In genomic region chr19:33388817-33389573, GRCh38 we compare ENCODE assay signal across 1 cellular context.
A peak's percentile ranks its signal among the peaks of the same experiment; 100 is the strongest.
TF ChIP-seq lines count a peak whose summit lies in the region.

No MANE protein-coding gene starts in this region.

TF ChIP-seq in HEK293, 187 proteins besides CTCF, POLR2A, EP300 and RAD21 (continued from another document):
- TF ChIP-seq ZNF280C (tag by site-specific recombination; IDR thresholded peaks at IDR 0.05): no peak
- no peak for TF ChIP-seq SP3 (tag by site-specific recombination; IDR thresholded peaks at IDR 0.05)
- 0 out of 2 replicates have a peak, but pooled peaks have one; percentile 8 for TF ChIP-seq ZNF571 (tag by site-specific recombination; IDR thresholded peaks at IDR 0.05)
- no peak for TF ChIP-seq ZNF114 (tag by site-specific recombination; IDR thresholded peaks at IDR 0.05)
- TF ChIP-seq ZNF404 (tag by site-specific recombination; IDR thresholded peaks at IDR 0.05): no peak
- TF ChIP-seq ZNF596 (tag by site-specific recombination; IDR thresholded peaks at IDR 0.05): no peak
- no peak for TF ChIP-seq ZFP37 (tag by site-specific recombination; IDR thresholded peaks at IDR 0.05)
- no peak for TF ChIP-seq ZNF19 (tag by site-specific recombination; IDR thresholded peaks at IDR 0.05; ENCODE audit: low read depth)
- 0 out of 2 replicates have a peak, but pooled peaks have one; percentile 31 for TF ChIP-seq ZNF621 (tag by site-specific recombination; IDR thresholded peaks at IDR 0.05)
TF ChIP-seq in HEK293: peak in this region for 3.
